ENCODE assay signal across 8 cellular contexts in genomic region chr17:8630227-8630801, GRCh38. TPM values are rescaled to one million over a fixed set of nuclear protein-coding genes. Genes with fewer than 3 reads are reported as not detected.
A peak's percentile ranks its signal among the peaks of the same experiment; 100 is the strongest.
DNase-seq lines count a peak whose midpoint lies in the region; ATAC-seq and TF ChIP-seq lines count a peak whose summit lies in the region.

MYH10 (minus strand) TSS chr17:8630725; CDS start chr17:8623246, 7,479 bp downstream.

- peak within 1 kb of the TSS; percentile 81 for H3K4me3 ChIP-seq in BE2C (ENCODE audit: low read depth, low read length)
- peak within 1 kb of the TSS; percentile 99 for H3K4me3 ChIP-seq in Loucy (ENCODE audit: low read length, poor library complexity, severe bottlenecking)
- H3K4me3 ChIP-seq in mesodermal cell (ENCODE audit: extremely low read depth, insufficient read depth, low read length, poor library complexity, severe bottlenecking) = peak within 1 kb of the TSS; percentile 99

- H3K9me3 ChIP-seq in BE2C = no peaks in the 10 kb centered on the region
- H3K9me3 ChIP-seq in Loucy (ENCODE audit: insufficient read depth, low read depth, low read length) = no peaks in the 10 kb centered on the region
- no peaks in the 10 kb centered on the region for H3K9me3 ChIP-seq in mesodermal cell (ENCODE audit: control insufficient read depth, low read length)

- peak within 1 kb of the TSS; percentile 94 for H3K27ac ChIP-seq in mesodermal cell (ENCODE audit: low read depth, low read length, severe bottlenecking)

- ATAC-seq in HG03439 (IDR thresholded peaks at IDR 0.05; ENCODE audit: unreplicated experiment) (no peak), HG03378 (IDR thresholded peaks at IDR 0.05; ENCODE audit: unreplicated experiment) (no peak)

- no peak for DNase-seq in BE2C
- DNase-seq in dermis blood vessel endothelial cell = no peak
- DNase-seq in ureter (ENCODE audit: low spot score) = peak; percentile 51
- DNase-seq in T-helper 9 cell = no peak

- H3K9me2 ChIP-seq in Loucy (replicated peaks; ENCODE audit: low read depth, low read length) = no peaks in the 10 kb centered on the region

- H3F3A ChIP-seq in Loucy (ENCODE audit: low read depth) = no peaks in the 10 kb centered on the region

- TF ChIP-seq CTCF in BE2C (IDR thresholded peaks at IDR 0.05; ENCODE audit: low read depth, low read length) (no peak), Loucy (conservative IDR thresholded peaks at IDR 0.05; ENCODE audit: low read length) (no peak; the same call in none of the 2 replicates)

- no peaks in the 10 kb centered on the region for H3K27me3 ChIP-seq in BE2C
- H3K27me3 ChIP-seq in Loucy (ENCODE audit: insufficient read depth, low read length, poor library complexity, severe bottlenecking) = peaks cover 5% of the 10 kb centered on the region

- no peaks in the 10 kb centered on the region; the same call in 1 of the 2 replicates for H3K4me1 ChIP-seq in BE2C
- H3K4me1 ChIP-seq in Loucy (ENCODE audit: insufficient read depth, low read length, poor library complexity, severe bottlenecking) = peaks cover 21% of the 10 kb centered on the region
- H3K4me1 ChIP-seq in mesodermal cell (ENCODE audit: control insufficient read depth, insufficient read depth, low read length, poor library complexity, severe bottlenecking) = peaks cover 6% of the 10 kb centered on the region

- peaks cover 30% of the 10 kb centered on the region for H4K20me1 ChIP-seq in Loucy (ENCODE audit: insufficient read depth, low read length, poor library complexity, severe bottlenecking)

- H2AFZ ChIP-seq in Loucy (ENCODE audit: low read length) = peak within 1 kb of the TSS; percentile 86

- H3K4me2 ChIP-seq in Loucy (ENCODE audit: low read depth, low read length, poor library complexity, severe bottlenecking) = peak within 1 kb of the TSS; percentile 82

- no peaks in the 10 kb centered on the region for H3K36me3 ChIP-seq in BE2C
- H3K36me3 ChIP-seq in Loucy (ENCODE audit: insufficient read depth, low read length) = no peaks in the 10 kb centered on the region
- peaks cover 7% of the 10 kb centered on the region for H3K36me3 ChIP-seq in mesodermal cell (ENCODE audit: control insufficient read depth, insufficient read depth, low read length)

- H3K9ac ChIP-seq in Loucy (ENCODE audit: low read depth, low read length, poor library complexity, severe bottlenecking) = peak within 1 kb of the TSS; percentile 94

- H3K79me2 ChIP-seq in Loucy (ENCODE audit: insufficient read depth, low read length) = peaks cover 49% of the 10 kb centered on the region

- WGBS in mesodermal cell (ENCODE audit: insufficient coverage in 2 of 2), 2 experiments = 0% methylated on average over 21 to 23 of the region's 33 CpGs

RNA-seq across cellular contexts. Expression of gene MYH10, which starts in this region (rescaled TPM):
- polyA plus RNA-seq in BE2C (2012; ENCODE audit: insufficient read depth, insufficient read length, low read depth) = 47.5 TPM
- total RNA-seq in dermis blood vessel endothelial cell (227 and 533 TPM in 2 replicates), ureter (30.8 TPM)
- polyA plus RNA-seq in mesodermal cell (2013, experiment 1 of 2) = 160 TPM
- 161 TPM for polyA plus RNA-seq in mesodermal cell (2013, experiment 2 of 2)
